In the genomic region with DNA sequence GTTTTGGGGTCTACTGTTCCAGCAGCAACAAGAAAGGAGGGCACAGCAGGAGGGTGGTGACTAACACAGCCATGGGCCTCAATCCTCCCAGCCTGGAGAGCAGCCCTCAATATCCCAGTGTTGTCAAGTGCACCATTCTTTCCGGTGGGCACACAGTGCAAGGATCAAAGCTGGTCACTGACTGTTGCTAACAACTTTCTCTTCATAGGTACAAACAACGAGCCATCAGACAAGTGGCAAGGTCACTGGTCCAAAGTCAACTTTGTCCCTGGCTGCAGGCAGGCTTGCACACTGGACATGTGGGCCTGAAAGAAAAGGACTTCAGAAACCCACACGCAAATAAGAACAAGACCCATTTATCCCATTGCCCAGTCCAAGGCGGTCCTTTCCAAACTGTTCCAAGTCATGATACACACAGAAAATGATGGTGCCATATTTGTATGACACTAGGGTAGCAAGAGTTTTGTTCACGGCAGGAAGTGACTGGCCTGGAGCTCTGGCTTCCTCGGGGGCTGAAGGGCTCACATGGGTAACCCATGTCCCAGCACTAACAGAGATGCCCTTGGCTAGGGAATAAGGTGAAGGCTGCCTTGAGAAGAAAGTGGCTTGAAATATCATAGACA, we compare ENCODE assay signal across 1 cellular context.
TF ChIP-seq lines count a peak whose summit lies in the region.

No MANE protein-coding gene starts in this region.

TF ChIP-seq in HepG2, 621 proteins besides CTCF, POLR2A, EP300 and RAD21 (continued from another document and continues in another):
- TF ChIP-seq, protein P1, sequence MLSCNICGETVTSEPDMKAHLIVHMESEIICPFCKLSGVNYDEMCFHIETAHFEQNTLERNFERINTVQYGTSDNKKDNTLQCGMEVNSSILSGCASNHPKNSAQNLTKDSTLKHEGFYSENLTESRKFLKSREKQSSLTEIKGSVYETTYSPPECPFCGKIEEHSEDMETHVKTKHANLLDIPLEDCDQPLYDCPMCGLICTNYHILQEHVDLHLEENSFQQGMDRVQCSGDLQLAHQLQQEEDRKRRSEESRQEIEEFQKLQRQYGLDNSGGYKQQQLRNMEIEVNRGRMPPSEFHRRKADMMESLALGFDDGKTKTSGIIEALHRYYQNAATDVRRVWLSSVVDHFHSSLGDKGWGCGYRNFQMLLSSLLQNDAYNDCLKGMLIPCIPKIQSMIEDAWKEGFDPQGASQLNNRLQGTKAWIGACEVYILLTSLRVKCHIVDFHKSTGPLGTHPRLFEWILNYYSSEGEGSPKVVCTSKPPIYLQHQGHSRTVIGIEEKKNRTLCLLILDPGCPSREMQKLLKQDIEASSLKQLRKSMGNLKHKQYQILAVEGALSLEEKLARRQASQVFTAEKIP (CRISPR knock-in tag; IDR thresholded peaks at IDR 0.05; ENCODE audit: borderline replicate concordance): no peak
- TF ChIP-seq ZNF724P (CRISPR knock-in tag; IDR thresholded peaks at IDR 0.05; ENCODE audit: borderline replicate concordance): peak; percentile 27; the same call in 1 of the 2 replicates
- TF ChIP-seq REXO4 (CRISPR knock-in tag; IDR thresholded peaks at IDR 0.05; ENCODE audit: borderline replicate concordance): no peak
- no peak for TF ChIP-seq ZNF564 (CRISPR knock-in tag; IDR thresholded peaks at IDR 0.05)
- no peak for TF ChIP-seq ZNF224 (CRISPR knock-in tag; IDR thresholded peaks at IDR 0.05)
- no peak for TF ChIP-seq ZNF207 (IDR thresholded peaks at IDR 0.05; ENCODE audit: borderline replicate concordance)
- no peak for TF ChIP-seq MTF2 (CRISPR knock-in tag; IDR thresholded peaks at IDR 0.05; ENCODE audit: borderline replicate concordance)
- TF ChIP-seq REL (CRISPR knock-in tag; conservative IDR thresholded peaks at IDR 0.05): no peak
- TF ChIP-seq ZNF841 (CRISPR knock-in tag; IDR thresholded peaks at IDR 0.05; ENCODE audit: borderline replicate concordance): no peak
- TF ChIP-seq MAFF (IDR thresholded peaks at IDR 0.05; ENCODE audit: low read depth, low read length): no peak
- TF ChIP-seq ZSCAN12 (CRISPR knock-in tag; IDR thresholded peaks at IDR 0.05): no peak
- no peak for TF ChIP-seq JARID2 (CRISPR knock-in tag; IDR thresholded peaks at IDR 0.05; ENCODE audit: insufficient replicate concordance)
- TF ChIP-seq, protein P2, sequence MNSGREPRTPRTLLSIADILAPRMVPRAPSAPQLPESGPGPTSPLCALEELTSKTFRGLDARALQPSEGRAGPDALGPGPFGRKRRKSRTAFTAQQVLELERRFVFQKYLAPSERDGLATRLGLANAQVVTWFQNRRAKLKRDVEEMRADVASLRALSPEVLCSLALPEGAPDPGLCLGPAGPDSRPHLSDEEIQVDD (CRISPR knock-in tag; IDR thresholded peaks at IDR 0.05; ENCODE audit: borderline replicate concordance): no peak
- TF ChIP-seq ZBTB8A (CRISPR knock-in tag; IDR thresholded peaks at IDR 0.05; ENCODE audit: borderline replicate concordance, low read depth): no peak
- no peak for TF ChIP-seq EED (CRISPR knock-in tag; IDR thresholded peaks at IDR 0.05)
- TF ChIP-seq ZNF282 (IDR thresholded peaks at IDR 0.05; ENCODE audit: partially characterized antibody): no peak
- no peak for TF ChIP-seq LCORL (IDR thresholded peaks at IDR 0.05)
- TF ChIP-seq LCORL (CRISPR knock-in tag; IDR thresholded peaks at IDR 0.05): peak; percentile 35; the same call in 1 of the 2 replicates
- peak; percentile 56; the same call in 1 of the 2 replicates for TF ChIP-seq NFIC (IDR thresholded peaks at IDR 0.05; ENCODE audit: low read length)
- no peak for TF ChIP-seq ZNF816 (CRISPR knock-in tag; IDR thresholded peaks at IDR 0.05; ENCODE audit: borderline replicate concordance)
- peak; percentile 71; the same call in 1 of the 2 replicates for TF ChIP-seq MLX (CRISPR knock-in tag; IDR thresholded peaks at IDR 0.05)
- no peak for TF ChIP-seq ZNF567 (CRISPR knock-in tag; IDR thresholded peaks at IDR 0.05; ENCODE audit: borderline replicate concordance)
- TF ChIP-seq ZBTB21 (CRISPR knock-in tag; IDR thresholded peaks at IDR 0.05): no peak
- TF ChIP-seq NR3C1 (CRISPR knock-in tag; IDR thresholded peaks at IDR 0.05): no peak
- no peak for TF ChIP-seq CENPBD1 (CRISPR knock-in tag; IDR thresholded peaks at IDR 0.05; ENCODE audit: borderline replicate concordance, low read depth)
- no peak for TF ChIP-seq ZNF780A (CRISPR knock-in tag; IDR thresholded peaks at IDR 0.05)
- TF ChIP-seq NCOA2 (CRISPR knock-in tag; IDR thresholded peaks at IDR 0.05): peak; percentile 85
- TF ChIP-seq JUNB (CRISPR knock-in tag; IDR thresholded peaks at IDR 0.05; ENCODE audit: borderline replicate concordance): no peak
- TF ChIP-seq GPBP1L1 (CRISPR knock-in tag; IDR thresholded peaks at IDR 0.05): no peak
- TF ChIP-seq, protein P3, sequence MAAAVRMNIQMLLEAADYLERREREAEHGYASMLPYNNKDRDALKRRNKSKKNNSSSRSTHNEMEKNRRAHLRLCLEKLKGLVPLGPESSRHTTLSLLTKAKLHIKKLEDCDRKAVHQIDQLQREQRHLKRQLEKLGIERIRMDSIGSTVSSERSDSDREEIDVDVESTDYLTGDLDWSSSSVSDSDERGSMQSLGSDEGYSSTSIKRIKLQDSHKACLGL (CRISPR knock-in tag; IDR thresholded peaks at IDR 0.05): no peak
- TF ChIP-seq RXRB (CRISPR knock-in tag; IDR thresholded peaks at IDR 0.05; ENCODE audit: borderline replicate concordance): peak; percentile 87
- no peak for TF ChIP-seq CHD4 (IDR thresholded peaks at IDR 0.05; ENCODE audit: borderline replicate concordance, low read length)
- TF ChIP-seq SAFB2 (CRISPR knock-in tag; IDR thresholded peaks at IDR 0.05; ENCODE audit: borderline replicate concordance, low read depth): no peak
- TF ChIP-seq ETV6 (CRISPR knock-in tag; conservative IDR thresholded peaks at IDR 0.05): no peak
- no peak for TF ChIP-seq ZNF230 (CRISPR knock-in tag; IDR thresholded peaks at IDR 0.05)
- TF ChIP-seq ZSCAN21 (CRISPR knock-in tag; IDR thresholded peaks at IDR 0.05; ENCODE audit: borderline replicate concordance): peak; percentile 43; the same call in 1 of the 2 replicates
- TF ChIP-seq ZNF547 (CRISPR knock-in tag; IDR thresholded peaks at IDR 0.05): no peak
- TF ChIP-seq, protein P4, sequence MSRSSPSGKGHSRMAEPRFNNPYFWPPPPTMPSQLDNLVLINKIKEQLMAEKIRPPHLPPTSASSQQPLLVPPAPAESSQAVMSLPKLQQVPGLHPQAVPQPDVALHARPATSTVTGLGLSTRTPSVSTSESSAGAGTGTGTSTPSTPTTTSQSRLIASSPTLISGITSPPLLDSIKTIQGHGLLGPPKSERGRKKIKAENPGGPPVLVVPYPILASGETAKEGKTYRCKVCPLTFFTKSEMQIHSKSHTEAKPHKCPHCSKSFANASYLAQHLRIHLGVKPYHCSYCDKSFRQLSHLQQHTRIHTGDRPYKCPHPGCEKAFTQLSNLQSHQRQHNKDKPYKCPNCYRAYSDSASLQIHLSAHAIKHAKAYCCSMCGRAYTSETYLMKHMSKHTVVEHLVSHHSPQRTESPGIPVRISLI (CRISPR knock-in tag; IDR thresholded peaks at IDR 0.05; ENCODE audit: borderline replicate concordance): 0 out of 2 replicates have a peak, but pooled peaks have one; percentile 58
- no peak for TF ChIP-seq AFF4 (CRISPR knock-in tag; IDR thresholded peaks at IDR 0.05)
- no peak for TF ChIP-seq ZBTB38 (CRISPR knock-in tag; IDR thresholded peaks at IDR 0.05)
- TF ChIP-seq POLR2AphosphoS5 (IDR thresholded peaks at IDR 0.05; ENCODE audit: low read depth, low read length): no peak
- TF ChIP-seq BORCS8-MEF2B (CRISPR knock-in tag; IDR thresholded peaks at IDR 0.05): no peak
- TF ChIP-seq ZNF350 (CRISPR knock-in tag; IDR thresholded peaks at IDR 0.05; ENCODE audit: borderline replicate concordance, low read depth): no peak; the same call in 1 of the 2 replicates
- TF ChIP-seq, protein P5, sequence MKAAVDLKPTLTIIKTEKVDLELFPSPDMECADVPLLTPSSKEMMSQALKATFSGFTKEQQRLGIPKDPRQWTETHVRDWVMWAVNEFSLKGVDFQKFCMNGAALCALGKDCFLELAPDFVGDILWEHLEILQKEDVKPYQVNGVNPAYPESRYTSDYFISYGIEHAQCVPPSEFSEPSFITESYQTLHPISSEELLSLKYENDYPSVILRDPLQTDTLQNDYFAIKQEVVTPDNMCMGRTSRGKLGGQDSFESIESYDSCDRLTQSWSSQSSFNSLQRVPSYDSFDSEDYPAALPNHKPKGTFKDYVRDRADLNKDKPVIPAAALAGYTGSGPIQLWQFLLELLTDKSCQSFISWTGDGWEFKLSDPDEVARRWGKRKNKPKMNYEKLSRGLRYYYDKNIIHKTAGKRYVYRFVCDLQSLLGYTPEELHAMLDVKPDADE (CRISPR knock-in tag; IDR thresholded peaks at IDR 0.05): no peak
- TF ChIP-seq LRRFIP1 (CRISPR knock-in tag; conservative IDR thresholded peaks at IDR 0.05): no peak
- no peak for TF ChIP-seq SRY (CRISPR knock-in tag; IDR thresholded peaks at IDR 0.05)
- peak; percentile 39; the same call in 1 of the 2 replicates for TF ChIP-seq TFAP4 (IDR thresholded peaks at IDR 0.05; ENCODE audit: borderline replicate concordance, low read depth)
- TF ChIP-seq YEATS4 (CRISPR knock-in tag; IDR thresholded peaks at IDR 0.05; ENCODE audit: borderline replicate concordance): no peak; the same call in 1 of the 2 replicates
- peak; percentile 86 for TF ChIP-seq ZBTB43 (CRISPR knock-in tag; conservative IDR thresholded peaks at IDR 0.05)
